In genomic region chr7:65981965-65982792, GRCh38 we compare ENCODE assay signal across 8 cellular contexts. TPM values are rescaled to one million over a fixed set of nuclear protein-coding genes. Genes with fewer than 3 reads are reported as not detected.
A peak's percentile ranks its signal among the peaks of the same experiment; 100 is the strongest.
DNase-seq lines count a peak whose midpoint lies in the region; ATAC-seq, FAIRE-seq and TF ChIP-seq lines count a peak whose summit lies in the region.

Gene GUSB (minus strand): TSS chr7:65982213. CDS start chr7:65982183, 30 bp downstream.

- H3K27me3 ChIP-seq in adipocyte (replicated peaks; ENCODE audit: control insufficient read depth, insufficient read depth, low read length) (no peaks in the 10 kb centered on the region), cardiac muscle cell (no peaks in the 10 kb centered on the region), parathyroid adenoma (ENCODE audit: control insufficient read depth, insufficient read depth, low read length) (no peaks in the 10 kb centered on the region), tibial artery (no peaks in the 10 kb centered on the region)

- H3K9me3 ChIP-seq in adipocyte (ENCODE audit: control insufficient read depth, low read length) (no peaks in the 10 kb centered on the region), cardiac muscle cell (ENCODE audit: low read depth) (no peaks in the 10 kb centered on the region), parathyroid adenoma (ENCODE audit: control insufficient read depth, low read length) (no peaks in the 10 kb centered on the region), tibial artery (no peaks in the 10 kb centered on the region)

- H3K36me3 ChIP-seq in adipocyte (ENCODE audit: control insufficient read depth, insufficient read depth, low read length, severe bottlenecking) (no peaks in the 10 kb centered on the region), cardiac muscle cell (no peaks in the 10 kb centered on the region), parathyroid adenoma (ENCODE audit: control insufficient read depth, insufficient read depth, low read length) (no peaks in the 10 kb centered on the region), tibial artery (peaks cover 6 to 30% (median 12%) of the 10 kb centered on the region in 3 donors)

- H3K4me1 ChIP-seq in adipocyte (ENCODE audit: control insufficient read depth, insufficient read depth, low read length) (peaks cover 16% of the 10 kb centered on the region), cardiac muscle cell (ENCODE audit: low read depth) (peaks cover 7% of the 10 kb centered on the region), parathyroid adenoma (peaks cover 5% of the 10 kb centered on the region), tibial artery (peaks cover 0 to 25% (median 20%) of the 10 kb centered on the region in 4 donors)

- peak within 1 kb of the TSS; percentile 87 for H3K27ac ChIP-seq in cardiac muscle cell
- H3K27ac ChIP-seq in parathyroid adenoma = peak within 1 kb of the TSS; percentile 77
- peak within 1 kb of the TSS; percentile 82 to 90 for H3K27ac ChIP-seq in tibial artery

- DNase-seq in GM12892 (ENCODE audit: insufficient read length) (peak; percentile 86), NCI-H1436 treated with DMSO at 0.1 percent for 48 hours (lab: John Stamatoyannopoulos, UW) (peak; percentile 24), T follicular helper cell (ENCODE audit: low read depth) (peak; percentile 83), adipocyte (ENCODE audit: low read depth) (peak; percentile 93), cardiac muscle cell (ENCODE audit: low read depth in 1 of 2, low spot score in 1 of 2) (peak; percentile 91 to 95), tibial artery (peak; percentile 87 to 94)

- H3K79me2 ChIP-seq in parathyroid adenoma = peaks cover 5% of the 10 kb centered on the region

- FAIRE-seq in GM12892 (lab: Jason Lieb, UNC) = peak; percentile 95

- intact Hi-C loops in tibial artery (cut with DNase I; ENCODE audit: low total_unique reads) = no loop called here

- peak; percentile 77 for ATAC-seq in HG02840 (IDR thresholded peaks at IDR 0.05; ENCODE audit: low FRiP score, unreplicated experiment)

- H2AFZ ChIP-seq in parathyroid adenoma = peak within 1 kb of the TSS; percentile 99

- peak; percentile 91 for TF ChIP-seq POLR2A in GM12892 (IDR thresholded peaks at IDR 0.05; ENCODE audit: low read depth, low read length)

- H3K4me2 ChIP-seq in parathyroid adenoma (ENCODE audit: low read length) = peak within 1 kb of the TSS; percentile 80

- H3K9ac ChIP-seq in adipocyte (ENCODE audit: low read length) = peak within 1 kb of the TSS; percentile 95
- peak within 1 kb of the TSS; percentile 78 for H3K9ac ChIP-seq in parathyroid adenoma

- TF ChIP-seq CTCF in cardiac muscle cell (IDR thresholded peaks at IDR 0.05; ENCODE audit: low read depth, low read length) (no peak), parathyroid adenoma (IDR thresholded peaks at IDR 0.05) (no peak), tibial artery (IDR thresholded peaks at IDR 0.05) (no peak)

- H3K4me3 ChIP-seq in adipocyte (ENCODE audit: low read length) (peak within 1 kb of the TSS; percentile 90), cardiac muscle cell (peak within 1 kb of the TSS; percentile 78), parathyroid adenoma (ENCODE audit: low read depth, low read length) (peak within 1 kb of the TSS; percentile 80), tibial artery (peak within 1 kb of the TSS; percentile 88 to 99)

RNA-seq across cellular contexts. Expression of gene GUSB, which starts in this region (rescaled TPM):
- polyA plus RNA-seq in GM12892 (2012; ENCODE audit: missing spikeins) = 39.9 TPM
- 27.7 and 33.8 TPM in 2 replicates for total RNA-seq in cardiac muscle cell
- polyA plus RNA-seq in cardiac muscle cell = 54.6 and 60.0 TPM in 2 replicates

Comparison
In these comparisons a context has a peak if more than half of its experiments do, and no peak if none do; other contexts are left out.
1. Peak in every context shown above with its lines: DNase-seq, ATAC-seq, H3K4me3 ChIP-seq and H3K27ac ChIP-seq.
2. DNase-seq: peak in every context shown above with its lines; median percentile 93 in adipocyte; 93 in cardiac muscle cell; 90 in tibial artery; 86 in GM12892; 83 in T follicular helper cell; 24 in NCI-H1436 treated with DMSO at 0.1 percent for 48 hours.